Comparison of ENCODE assay signal across 8 cellular contexts in the genomic region with DNA sequence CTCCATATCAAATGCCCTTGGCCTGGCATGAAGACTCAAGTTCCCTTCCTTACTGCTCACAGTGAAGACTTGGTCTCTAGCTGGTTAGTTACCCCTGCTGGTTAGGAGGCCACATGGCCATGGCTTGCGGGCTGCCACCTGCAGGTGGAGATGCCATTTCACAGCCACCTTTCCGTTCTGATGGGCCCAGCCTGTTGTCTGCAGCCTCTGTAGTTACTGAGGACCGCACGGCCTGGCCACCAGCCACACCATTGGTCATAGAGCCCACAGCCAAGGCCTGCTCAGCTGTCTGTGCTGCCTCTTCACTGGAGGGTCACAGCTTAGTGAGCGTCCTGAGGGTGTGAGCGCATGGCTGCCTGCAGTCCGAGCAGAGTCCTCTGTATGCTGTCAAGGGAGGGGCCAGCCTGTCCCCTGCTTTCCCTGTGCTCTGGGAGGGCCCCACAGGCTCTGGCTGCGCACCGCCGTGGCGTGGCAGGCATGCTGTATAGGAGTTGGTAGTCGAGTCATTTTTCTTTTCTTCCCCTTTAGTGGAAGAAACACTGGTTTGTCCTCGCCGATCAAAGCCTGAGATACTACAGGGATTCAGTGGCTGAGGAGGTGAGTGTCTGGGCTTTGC. TPM values are rescaled to one million over a fixed set of nuclear protein-coding genes. Genes with fewer than 3 reads are reported as not detected.
DNase-seq lines count a peak whose midpoint lies in the region; ATAC-seq and TF ChIP-seq lines count a peak whose summit lies in the region.

No MANE protein-coding gene starts in this region.

- H3K4me3 ChIP-seq in AG09309 (ENCODE audit: control insufficient read depth, low read depth, low read length): no peak overlapping the region
- no peak overlapping the region for H3K4me3 ChIP-seq in H7 (ENCODE audit: insufficient read depth, low read depth, low read length)
- H3K4me3 ChIP-seq in ovary: no peak overlapping the region

- CTCF ChIA-PET in activated B cell treated with CpG ODN at 0.5 μM for 24 hours (lab: Charles Lee): no interaction called here

- ATAC-seq in activated B cell treated with CpG ODN at 0.5 μM for 24 hours (ENCODE audit: low read depth): peak; percentile 56
- no peak for ATAC-seq in GM21737 (IDR thresholded peaks at IDR 0.05; ENCODE audit: unreplicated experiment)
- no peak for ATAC-seq in HG03432 (IDR thresholded peaks at IDR 0.05; ENCODE audit: unreplicated experiment)

- no peaks in the 10 kb centered on the region for H3K27me3 ChIP-seq in H7 (ENCODE audit: control insufficient read depth, insufficient read depth, low read length)
- no peaks in the 10 kb centered on the region for H3K27me3 ChIP-seq in ovary

- H3K9me3 Mint-ChIP-seq in activated B cell treated with CpG ODN at 0.5 μM for 24 hours: no peaks in the 10 kb centered on the region

- H3K27ac ChIP-seq in ovary: no peak overlapping the region

- H3K4me1 Mint-ChIP-seq in activated B cell treated with CpG ODN at 0.5 μM for 24 hours: peaks cover 8% of the 10 kb centered on the region

- no peaks in the 10 kb centered on the region for H3K27me3 Mint-ChIP-seq in activated B cell treated with CpG ODN at 0.5 μM for 24 hours

- no peak for TF ChIP-seq POLR2A in ovary (IDR thresholded peaks at IDR 0.05)

- DNase-seq in AG09309 (ENCODE audit: low read depth) (no peak), H7 (peak; percentile 86), activated B cell treated with CpG ODN at 0.5 μM for 24 hours (no peak), iPS-NIHi7 (ENCODE audit: extremely low spot score) (peak; percentile 76), ovary (no peak), nucleus accumbens (lab: John Stamatoyannopoulos, UW) (no peak)

- POLR2A ChIA-PET in activated B cell treated with CpG ODN at 0.5 μM for 24 hours (lab: Charles Lee): no interaction called here

- H3K4me3 Mint-ChIP-seq in activated B cell treated with CpG ODN at 0.5 μM for 24 hours: no peak overlapping the region

- H3K4me1 ChIP-seq in ovary (ENCODE audit: insufficient read depth): no peaks in the 10 kb centered on the region

- peaks cover 81% of the 10 kb centered on the region for H3K36me3 Mint-ChIP-seq in activated B cell treated with CpG ODN at 0.5 μM for 24 hours (ENCODE audit: low read depth)

- H3K36me3 ChIP-seq in H7 (replicated peaks; ENCODE audit: control insufficient read depth, insufficient read depth, low read length) (peaks cover 18% of the 10 kb centered on the region), ovary (no peaks in the 10 kb centered on the region)

- H3K27ac Mint-ChIP-seq in activated B cell treated with CpG ODN at 0.5 μM for 24 hours: no peak overlapping the region

- TF ChIP-seq CTCF in AG09309 (IDR thresholded peaks at IDR 0.05; ENCODE audit: control insufficient read depth, insufficient read depth, low read depth, low read length, missing control alignments) (peak; percentile 7), activated B cell treated with CpG ODN at 0.5 μM for 24 hours (IDR thresholded peaks at IDR 0.05) (no peak), ovary (IDR thresholded peaks at IDR 0.05) (no peak)

- WGBS in ovary, 3 donors: 85 to 91% (median 90%) methylated on average over 9 to 14 of the region's 14 CpGs

- TF ChIP-seq EP300 in ovary (IDR thresholded peaks at IDR 0.05): no peak

- no peaks in the 10 kb centered on the region for H3K9me3 ChIP-seq in ovary

- intact Hi-C loops in activated B cell treated with CpG ODN at 0.5 μM for 24 hours (cut with micrococcal nuclease) (loop anchor here (10.0 kb wide), 1 partner anchor 168 kb away; no protein-coding TSS in a partner anchor), ovary (cut with DNase I) (loop anchor here in 2 of 4 donors (10.0 kb wide), 2 partner anchors 88 to 158 kb away; a partner anchor contains a TSS)

RNA-seq across cellular contexts. Expression of a gene that starts 59.2 kb away (rescaled TPM):
- 0.17 TPM in 1 of 2 replicates, not detected in the other for total RNA-seq in H7 (2014; rRNA removed; shearing (Covaris generic))
- total RNA-seq in activated B cell treated with CpG ODN at 0.5 μM for 24 hours (6.2 and 7.6 TPM in 2 replicates), ovary (10 to 100 TPM in 1 of 7 donors, 1 to 10 TPM in 6; 2.7 to 12.8 (median 7.5) TPM)
- 1 to 10 TPM; 7.2 to 7.3 TPM for polyA plus RNA-seq in ovary

Comparison
In these comparisons a context has a peak if more than half of its experiments do, and no peak if none do; other contexts are left out.
1. DNase-seq: peak in H7 (single experiment) and iPS-NIHi7 (single experiment); none in AG09309 (single experiment), activated B cell treated with CpG ODN at 0.5 μM for 24 hours (single experiment), ovary (0 of 5) and nucleus accumbens (0 of 56).